Comparison of ENCODE assay signal across 1 cellular context in genomic region chr12:121138284-121138683, GRCh38.
A peak's percentile ranks its signal among the peaks of the same experiment; 100 is the strongest.
TF ChIP-seq lines count a peak whose summit lies in the region.

No MANE protein-coding gene starts in this region.

TF ChIP-seq in GM12878, 131 proteins besides CTCF, POLR2A, EP300 and RAD21 (continued from another document):
- TF ChIP-seq PKNOX1 (IDR thresholded peaks at IDR 0.05), result peak; percentile 71
